Comparison of ENCODE assay signal across 1 cellular context in the genomic region with DNA sequence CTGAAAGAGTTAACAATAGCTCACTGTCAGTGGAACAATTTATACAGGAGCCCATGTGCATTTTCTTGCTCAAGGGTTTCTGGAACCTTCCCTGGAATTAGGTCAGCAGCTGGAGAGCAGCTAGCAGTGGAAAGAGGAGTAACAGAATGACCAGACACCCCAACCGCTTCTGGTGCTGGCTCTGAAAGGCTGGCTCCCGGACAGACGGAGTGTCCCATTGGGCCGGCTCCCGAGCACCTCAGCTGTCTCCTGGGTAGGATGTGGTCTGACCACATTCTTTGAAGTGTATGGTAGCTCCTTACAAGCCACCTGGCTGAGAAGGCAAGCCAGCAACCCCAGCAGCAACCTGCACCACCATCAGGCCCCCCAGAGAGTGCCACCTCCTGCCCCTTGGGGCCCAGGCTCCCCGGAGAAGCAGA.
A peak's percentile ranks its signal among the peaks of the same experiment; 100 is the strongest.
TF ChIP-seq lines count a peak whose summit lies in the region.

No MANE protein-coding gene starts in this region.

TF ChIP-seq in GM12878, 131 proteins besides CTCF, POLR2A, EP300 and RAD21 (continued from another document):
- TF ChIP-seq NR2C1 (IDR thresholded peaks at IDR 0.05) (no peak), DPF2 (IDR thresholded peaks at IDR 0.05) (no peak), TCF7 (IDR thresholded peaks at IDR 0.05; ENCODE audit: borderline replicate concordance) (peak; percentile 28; the same call in 1 of the 2 replicates), BHLHE40 (IDR thresholded peaks at IDR 0.05; ENCODE audit: borderline replicate concordance in 1 of 2, low read depth in 2 of 2, low read length in 1 of 2) (no peak), HDAC2 (IDR thresholded peaks at IDR 0.05) (no peak), MEF2B (IDR thresholded peaks at IDR 0.05; ENCODE audit: partially characterized antibody, poor library complexity, severe bottlenecking) (peak; percentile 77), TCF3 (IDR thresholded peaks at IDR 0.05; ENCODE audit: borderline replicate concordance, insufficient read depth, low read depth, low read length) (peak; percentile 35; the same call in 1 of the 2 replicates), TCF12 (IDR thresholded peaks at IDR 0.05; ENCODE audit: low read depth, low read length) (peak; percentile 80; the same call in 1 of the 2 replicates), IKZF1 (conservative IDR thresholded peaks at IDR 0.05) (0 out of 2 replicates have a peak, but pooled peaks have one; percentile 14), POLR2AphosphoS5 (IDR thresholded peaks at IDR 0.05; ENCODE audit: low read length) (no peak), RBBP5 (conservative IDR thresholded peaks at IDR 0.05) (no peak), KDM1A (IDR thresholded peaks at IDR 0.05; ENCODE audit: borderline replicate concordance) (no peak), RAD51 (IDR thresholded peaks at IDR 0.05) (no peak), EED (IDR thresholded peaks at IDR 0.05; ENCODE audit: low read depth) (peak; percentile 59), GATAD2B (conservative IDR thresholded peaks at IDR 0.05; ENCODE audit: low read depth) (no peak), NRF1 (conservative IDR thresholded peaks at IDR 0.05; ENCODE audit: low read depth, low read length) (no peak), ESRRA (IDR thresholded peaks at IDR 0.05; ENCODE audit: low read length) (no peak), NFYA (IDR thresholded peaks at IDR 0.05; ENCODE audit: borderline replicate concordance, low read depth, low read length) (no peak), NR2C2 (IDR thresholded peaks at IDR 0.05; ENCODE audit: borderline replicate concordance, control insufficient read depth, insufficient read length, low read depth) (no peak), NR2F1 (conservative IDR thresholded peaks at IDR 0.05) (no peak), CEBPB (IDR thresholded peaks at IDR 0.05; ENCODE audit: borderline replicate concordance in 1 of 2, low read depth in 2 of 2, low read length in 2 of 2) (no peak)
- TF ChIP-seq, protein P1, sequence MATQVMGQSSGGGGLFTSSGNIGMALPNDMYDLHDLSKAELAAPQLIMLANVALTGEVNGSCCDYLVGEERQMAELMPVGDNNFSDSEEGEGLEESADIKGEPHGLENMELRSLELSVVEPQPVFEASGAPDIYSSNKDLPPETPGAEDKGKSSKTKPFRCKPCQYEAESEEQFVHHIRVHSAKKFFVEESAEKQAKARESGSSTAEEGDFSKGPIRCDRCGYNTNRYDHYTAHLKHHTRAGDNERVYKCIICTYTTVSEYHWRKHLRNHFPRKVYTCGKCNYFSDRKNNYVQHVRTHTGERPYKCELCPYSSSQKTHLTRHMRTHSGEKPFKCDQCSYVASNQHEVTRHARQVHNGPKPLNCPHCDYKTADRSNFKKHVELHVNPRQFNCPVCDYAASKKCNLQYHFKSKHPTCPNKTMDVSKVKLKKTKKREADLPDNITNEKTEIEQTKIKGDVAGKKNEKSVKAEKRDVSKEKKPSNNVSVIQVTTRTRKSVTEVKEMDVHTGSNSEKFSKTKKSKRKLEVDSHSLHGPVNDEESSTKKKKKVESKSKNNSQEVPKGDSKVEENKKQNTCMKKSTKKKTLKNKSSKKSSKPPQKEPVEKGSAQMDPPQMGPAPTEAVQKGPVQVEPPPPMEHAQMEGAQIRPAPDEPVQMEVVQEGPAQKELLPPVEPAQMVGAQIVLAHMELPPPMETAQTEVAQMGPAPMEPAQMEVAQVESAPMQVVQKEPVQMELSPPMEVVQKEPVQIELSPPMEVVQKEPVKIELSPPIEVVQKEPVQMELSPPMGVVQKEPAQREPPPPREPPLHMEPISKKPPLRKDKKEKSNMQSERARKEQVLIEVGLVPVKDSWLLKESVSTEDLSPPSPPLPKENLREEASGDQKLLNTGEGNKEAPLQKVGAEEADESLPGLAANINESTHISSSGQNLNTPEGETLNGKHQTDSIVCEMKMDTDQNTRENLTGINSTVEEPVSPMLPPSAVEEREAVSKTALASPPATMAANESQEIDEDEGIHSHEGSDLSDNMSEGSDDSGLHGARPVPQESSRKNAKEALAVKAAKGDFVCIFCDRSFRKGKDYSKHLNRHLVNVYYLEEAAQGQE (IDR thresholded peaks at IDR 0.05; ENCODE audit: low read depth, low read length), result peak; percentile 51; the same call in 1 of the 2 replicates
- TF ChIP-seq, protein P2, sequence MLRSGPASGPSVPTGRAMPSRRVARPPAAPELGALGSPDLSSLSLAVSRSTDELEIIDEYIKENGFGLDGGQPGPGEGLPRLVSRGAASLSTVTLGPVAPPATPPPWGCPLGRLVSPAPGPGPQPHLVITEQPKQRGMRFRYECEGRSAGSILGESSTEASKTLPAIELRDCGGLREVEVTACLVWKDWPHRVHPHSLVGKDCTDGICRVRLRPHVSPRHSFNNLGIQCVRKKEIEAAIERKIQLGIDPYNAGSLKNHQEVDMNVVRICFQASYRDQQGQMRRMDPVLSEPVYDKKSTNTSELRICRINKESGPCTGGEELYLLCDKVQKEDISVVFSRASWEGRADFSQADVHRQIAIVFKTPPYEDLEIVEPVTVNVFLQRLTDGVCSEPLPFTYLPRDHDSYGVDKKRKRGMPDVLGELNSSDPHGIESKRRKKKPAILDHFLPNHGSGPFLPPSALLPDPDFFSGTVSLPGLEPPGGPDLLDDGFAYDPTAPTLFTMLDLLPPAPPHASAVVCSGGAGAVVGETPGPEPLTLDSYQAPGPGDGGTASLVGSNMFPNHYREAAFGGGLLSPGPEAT (IDR thresholded peaks at IDR 0.05; ENCODE audit: low read depth), result no peak
